Comparison of ENCODE assay signal across 8 cellular contexts in genomic region chr14:34043627-34044372, GRCh38.
DNase-seq lines count a peak whose midpoint lies in the region; ATAC-seq and TF ChIP-seq lines count a peak whose summit lies in the region.

No MANE protein-coding gene starts in this region.

- H3K27ac Mint-ChIP-seq in activated T-helper 2 cell treated with anti-CD3 and anti-CD28 coated beads, Interferon-gamma antibody, Interleukin-2, Interleukin-4, amounts not matched to agents 10 μg/mL and 5 μg/mL and 100 μg/mL, durations not matched to agents 14 hours and 24 hours and 36 hours: peak overlapping the region; percentile 82

- peaks cover 7% of the 10 kb centered on the region for H3K9me3 Mint-ChIP-seq in activated T-helper 2 cell treated with anti-CD3 and anti-CD28 coated beads, Interferon-gamma antibody, Interleukin-2, Interleukin-4, amounts not matched to agents 10 μg/mL and 5 μg/mL and 100 μg/mL, durations not matched to agents 14 hours and 24 hours and 36 hours

- DNase-seq in Daoy (ENCODE audit: low read depth): peak; percentile 77
- DNase-seq in activated T-helper 2 cell treated with anti-CD3 and anti-CD28 coated beads, Interferon-gamma antibody, Interleukin-2, Interleukin-4, amounts not matched to agents 10 μg/mL and 5 μg/mL and 100 μg/mL, durations not matched to agents 14 hours and 24 hours and 36 hours (ENCODE audit: low spot score): peak; percentile 83
- no peak for DNase-seq in psoas muscle
- no peak for DNase-seq in head of caudate nucleus
- no peak for DNase-seq in SKM-1 treated with dmso at 0.1 percent for 144 hours (lab: John Stamatoyannopoulos, UW; ENCODE audit: unreplicated experiment)
- DNase-seq in hepatic stellate cell (ENCODE audit: low spot score): no peak

- peaks cover 68% of the 10 kb centered on the region for H3K4me1 Mint-ChIP-seq in activated T-helper 2 cell treated with anti-CD3 and anti-CD28 coated beads, Interferon-gamma antibody, Interleukin-2, Interleukin-4, amounts not matched to agents 10 μg/mL and 5 μg/mL and 100 μg/mL, durations not matched to agents 14 hours and 24 hours and 36 hours (ENCODE audit: low read depth)

- H3K4me1 ChIP-seq in psoas muscle: no peaks in the 10 kb centered on the region

- no peak for TF ChIP-seq CTCF in psoas muscle (IDR thresholded peaks at IDR 0.05)

- H3K36me3 ChIP-seq in KOPT-K1 (ENCODE audit: insufficient read depth, low read length) (no peaks in the 10 kb centered on the region), psoas muscle (ENCODE audit: insufficient read depth in 1 of 2, low read depth in 1 of 2) (no peaks in the 10 kb centered on the region)

- H3K27me3 ChIP-seq in psoas muscle (ENCODE audit: insufficient read depth in 3 of 3, low read length in 2 of 3): no peaks in the 10 kb centered on the region

- intact Hi-C loops in activated T-helper 2 cell treated with anti-CD3 and anti-CD28 coated beads, Interferon-gamma antibody, Interleukin-2, Interleukin-4, amounts not matched to agents 10 μg/mL and 5 μg/mL and 100 μg/mL, durations not matched to agents 14 hours and 24 hours and 36 hours (cut with micrococcal nuclease): loop anchor here (1.0 to 5.0 kb wide), 7 partner anchors 17 to 207 kb away; partner anchors contain the start of gene EGLN3
- intact Hi-C loops in psoas muscle (cut with DNase I): no loop called here
- intact Hi-C loops in head of caudate nucleus (cut with DNase I): no loop called here

- H3K36me3 Mint-ChIP-seq in activated T-helper 2 cell treated with anti-CD3 and anti-CD28 coated beads, Interferon-gamma antibody, Interleukin-2, Interleukin-4, amounts not matched to agents 10 μg/mL and 5 μg/mL and 100 μg/mL, durations not matched to agents 14 hours and 24 hours and 36 hours (ENCODE audit: low read depth): peaks cover 26% of the 10 kb centered on the region

- peak overlapping the region; percentile 74 for H3K27ac ChIP-seq in KOPT-K1 (ENCODE audit: low read depth, low read length, poor library complexity, severe bottlenecking)
- no peak overlapping the region for H3K27ac ChIP-seq in psoas muscle

- H3K4me3 ChIP-seq in psoas muscle: no peak overlapping the region

- peak overlapping the region; percentile 61 for H3K4me3 Mint-ChIP-seq in activated T-helper 2 cell treated with anti-CD3 and anti-CD28 coated beads, Interferon-gamma antibody, Interleukin-2, Interleukin-4, amounts not matched to agents 10 μg/mL and 5 μg/mL and 100 μg/mL, durations not matched to agents 14 hours and 24 hours and 36 hours (ENCODE audit: low read depth)

- H3K9me3 ChIP-seq in KOPT-K1 (ENCODE audit: insufficient read depth, low read length, poor library complexity, severe bottlenecking) (no peaks in the 10 kb centered on the region), psoas muscle (no peaks in the 10 kb centered on the region)

- ATAC-seq in GM21723 (IDR thresholded peaks at IDR 0.05; ENCODE audit: unreplicated experiment) (peak; percentile 91), psoas muscle (peak in 3 of 4 donors; percentile 40 to 54 (median 41))

- 36 to 51% (median 42%) methylated on average over 4 of the region's 4 CpGs for WGBS in psoas muscle, 3 donors

- no peaks in the 10 kb centered on the region for H3K27me3 Mint-ChIP-seq in activated T-helper 2 cell treated with anti-CD3 and anti-CD28 coated beads, Interferon-gamma antibody, Interleukin-2, Interleukin-4, amounts not matched to agents 10 μg/mL and 5 μg/mL and 100 μg/mL, durations not matched to agents 14 hours and 24 hours and 36 hours (ENCODE audit: low read depth)

Comparison
In these comparisons a context has a peak if more than half of its experiments do, and no peak if none do; other contexts are left out.
1. DNase-seq: peak in Daoy (single experiment) and activated T-helper 2 cell treated with anti-CD3 and anti-CD28 coated beads, Interferon-gamma antibody, Interleukin-2, Interleukin-4, amounts not matched to agents 10 μg/mL and 5 μg/mL and 100 μg/mL, durations not matched to agents 14 hours and 24 hours and 36 hours (single experiment); none in psoas muscle (0 of 2), head of caudate nucleus (0 of 42), SKM-1 treated with dmso at 0.1 percent for 144 hours (single experiment) and hepatic stellate cell (single experiment).